Comparison of ENCODE assay signal across 17 cellular contexts in the genomic region with DNA sequence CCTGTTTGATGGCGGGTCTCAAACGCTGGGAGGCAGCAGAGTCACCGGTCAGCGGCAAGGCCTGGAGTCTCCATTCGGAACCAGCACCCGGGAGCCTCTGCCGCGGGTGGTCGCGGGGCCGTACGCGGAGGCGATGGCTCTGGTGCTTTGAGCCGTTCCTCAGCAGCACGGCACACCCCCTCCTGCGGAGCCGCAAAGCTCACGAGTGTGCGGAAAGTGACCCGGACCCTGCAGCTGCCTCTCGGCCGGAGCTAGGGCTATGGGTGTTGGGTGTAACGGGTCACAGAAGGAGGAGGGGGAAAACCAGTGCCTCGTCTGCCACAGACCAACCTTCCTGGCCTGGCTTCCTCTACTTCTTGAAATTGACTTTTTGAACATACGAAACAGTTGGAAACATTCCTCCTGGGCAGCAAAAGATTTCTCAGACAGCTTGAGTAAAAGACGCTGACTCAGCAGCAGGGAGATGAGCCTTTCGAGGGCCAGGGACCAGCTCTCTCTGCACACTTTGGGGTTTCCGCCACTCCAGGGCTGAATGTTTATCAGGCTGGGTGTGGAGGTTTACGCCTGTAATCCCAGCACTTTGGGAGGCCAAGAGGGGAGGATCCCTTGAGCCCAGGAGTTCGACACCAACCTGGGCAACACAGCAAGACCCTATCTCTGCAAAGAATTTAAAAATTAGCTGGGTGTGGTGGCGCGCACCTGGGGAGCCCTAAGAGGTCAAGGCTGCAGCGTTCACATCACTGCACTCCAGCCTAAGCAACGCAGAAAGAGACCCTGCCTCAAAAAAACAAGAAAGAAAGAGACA. TPM values are rescaled to one million over a fixed set of nuclear protein-coding genes. Genes with fewer than 3 reads are reported as not detected.
DNase-seq lines count a peak whose midpoint lies in the region; ATAC-seq and TF ChIP-seq lines count a peak whose summit lies in the region.
"Had no signal": no experiment of that assay in that cellular context is flagged by ENCODE, and none has a peak within 500 bp of the region (broad histone marks: within the 10 kb centered on the region; RNA-seq: fewer than 3 reads in every experiment).

No MANE protein-coding gene starts in this region.

- no peaks in the 10 kb centered on the region for H3K9me3 Mint-ChIP-seq in natural killer cell
- H3K9me3 Mint-ChIP-seq: activated T-helper 1 cell treated with anti-CD3 and anti-CD28 coated beads, Interleukin-12 subunit alpha, Interleukin-12 subunit beta, Interleukin-2, Interleukin-4 antibody, amounts not matched to agents 30 ng/mL and 10 ng/mL and 1 ng/mL, durations not matched to agents 14 hours and 24 hours and 36 hours; brain; HFFc6; nephron had no signal

- peaks cover 63% of the 10 kb centered on the region for H3K4me1 ChIP-seq in HUES6 (ENCODE audit: control insufficient read depth, insufficient read depth, low read length)
- peaks cover 34% of the 10 kb centered on the region for H3K4me1 ChIP-seq in mesodermal cell (ENCODE audit: control insufficient read depth, insufficient read depth, low read length, poor library complexity, severe bottlenecking)

- no peak overlapping the region for H3K27ac Mint-ChIP-seq in natural killer cell
- H3K27ac Mint-ChIP-seq: activated T-helper 1 cell treated with anti-CD3 and anti-CD28 coated beads, Interleukin-12 subunit alpha, Interleukin-12 subunit beta, Interleukin-2, Interleukin-4 antibody, amounts not matched to agents 30 ng/mL and 10 ng/mL and 1 ng/mL, durations not matched to agents 14 hours and 24 hours and 36 hours; HFFc6 had no signal

- DNase-seq in AG04450 (ENCODE audit: low read depth, low spot score) (no peak), coronary artery (ENCODE audit: low spot score) (no peak), NCI-H146 treated with DMSO at 0.1 percent for 48 hours (lab: John Stamatoyannopoulos, UW; ENCODE audit: unreplicated experiment) (no peak), natural killer cell (no peak), occipital lobe (lab: John Stamatoyannopoulos, UW) (no peak), SKM-1 treated with dmso at 0.1 percent for 144 hours (lab: John Stamatoyannopoulos, UW; ENCODE audit: unreplicated experiment) (no peak)
- DNase-seq: activated CD4-positive, alpha-beta T cell treated with anti-CD3 and anti-CD28 coated beads for 4 hours; kidney; NK-92 treated with Interleukin-12 subunit alpha and Interleukin-12 subunit beta, amount 100 ng/mL, for 24 hours had no signal

- H3K27me3 ChIP-seq in AG04450 (ENCODE audit: control insufficient read depth, insufficient read depth, low read length): no peaks in the 10 kb centered on the region
- H3K27me3 ChIP-seq in HUES6 (ENCODE audit: control insufficient read depth, insufficient read depth, low read length): no peaks in the 10 kb centered on the region
- H3K27me3 ChIP-seq: vagina had no signal

- no peak overlapping the region for H3K4me3 ChIP-seq in AG04450 (ENCODE audit: low read depth, low read length)
- no peak overlapping the region for H3K4me3 ChIP-seq in HUES6 (ENCODE audit: low read depth, low read length)
- H3K4me3 ChIP-seq in coronary artery: no peak overlapping the region
- H3K4me3 ChIP-seq in mesodermal cell (ENCODE audit: extremely low read depth, insufficient read depth, low read length, poor library complexity, severe bottlenecking): no peak overlapping the region
- H3K4me3 ChIP-seq: skin epidermis, vagina had no signal

- H3K36me3 ChIP-seq in HUES6 (ENCODE audit: control insufficient read depth, insufficient read depth, low read length): peaks cover 3% of the 10 kb centered on the region; the same call in 1 of the 2 replicates
- peaks cover 3% of the 10 kb centered on the region for H3K36me3 ChIP-seq in mesodermal cell (ENCODE audit: control insufficient read depth, insufficient read depth, low read length)
- H3K36me3 ChIP-seq: vagina had no signal

- H3K36me3 Mint-ChIP-seq in natural killer cell: no peaks in the 10 kb centered on the region

- H3K27me3 Mint-ChIP-seq in natural killer cell (ENCODE audit: low read depth in 2 of 2): no peaks in the 10 kb centered on the region
- H3K27me3 Mint-ChIP-seq: brain had no signal

- peaks cover 0 to 7% of the 10 kb centered on the region in 2 donors for H3K4me1 Mint-ChIP-seq in natural killer cell
- H3K4me1 Mint-ChIP-seq: brain had no signal

- H3K9me3 ChIP-seq in AG04450 (ENCODE audit: control insufficient read depth, insufficient read depth, low read length) (no peaks in the 10 kb centered on the region; the same call in 1 of the 2 replicates), HUES6 (ENCODE audit: control insufficient read depth, insufficient read depth, low read depth, low read length) (no peaks in the 10 kb centered on the region), mesodermal cell (ENCODE audit: control insufficient read depth, low read length) (no peaks in the 10 kb centered on the region)
- H3K9me3 ChIP-seq: vagina had no signal

- TF ChIP-seq CTCF in AG04450 (IDR thresholded peaks at IDR 0.05; ENCODE audit: low read depth, low read length) (no peak), coronary artery (IDR thresholded peaks at IDR 0.05) (no peak), natural killer cell (IDR thresholded peaks at IDR 0.05) (no peak)

- H3K27ac ChIP-seq in AG04450 (ENCODE audit: low read depth, low read length): peak overlapping the region; percentile 21
- H3K27ac ChIP-seq in HUES6 (ENCODE audit: low read depth, low read length): peak overlapping the region; percentile 57
- peak overlapping the region; percentile 14 to 26 for H3K27ac ChIP-seq in coronary artery
- peak overlapping the region; percentile 3 for H3K27ac ChIP-seq in mesodermal cell (ENCODE audit: low read depth, low read length, severe bottlenecking)

- intact Hi-C loops in natural killer cell (cut with micrococcal nuclease): no loop called here

- CTCF ChIA-PET in AG04450 (lab: Charles Lee): interaction anchor here (0.6 to 3.0 kb wide), 2 partner anchors 15 to 60 kb away, joined by 4 to 20 read pairs; no protein-coding TSS in a partner anchor

- no peak overlapping the region for H3K9ac ChIP-seq in HUES6 (ENCODE audit: low read length)

- H3K4me3 Mint-ChIP-seq in natural killer cell: no peak overlapping the region
- H3K4me3 Mint-ChIP-seq: activated T-helper 1 cell treated with anti-CD3 and anti-CD28 coated beads, Interleukin-12 subunit alpha, Interleukin-12 subunit beta, Interleukin-2, Interleukin-4 antibody, amounts not matched to agents 30 ng/mL and 10 ng/mL and 1 ng/mL, durations not matched to agents 14 hours and 24 hours and 36 hours; brain; HFFc6; nephron had no signal

- ATAC-seq in natural killer cell: no peak

- POLR2A ChIA-PET in AG04450 (lab: Yijun Ruan, JAX): interaction anchor here (1.3 kb wide), 1 partner anchor 128 kb away, joined by 4 read pairs; no protein-coding TSS in a partner anchor

- WGBS in mesodermal cell (ENCODE audit: insufficient coverage in 2 of 2), 2 experiments: 93 to 94% methylated on average over 30 to 34 of the region's 35 CpGs

RNA-seq across cellular contexts. Expression of gene PITPNA, which starts 26.4 kb away (rescaled TPM):
- 47.9 and 53.6 TPM in 2 replicates for polyA plus RNA-seq in AG04450 (2011; rRNA removed)
- polyA minus RNA-seq in AG04450 (2011; rRNA and poly(A)+ RNA removed): 22.3 and 25.6 TPM in 2 replicates
- polyA plus RNA-seq in mesodermal cell (2013, experiment 1 of 2): 57.0 TPM
- 54.2 TPM for polyA plus RNA-seq in mesodermal cell (2013, experiment 2 of 2)
- total RNA-seq in natural killer cell (10 to 100 TPM; 61.8 to 78.2 (median 73.6) TPM), occipital lobe (15.1 TPM)

RNA-seq across cellular contexts. Expression of gene SLC43A2, which starts 39.7 kb away (rescaled TPM):
- polyA plus RNA-seq in AG04450 (2011; rRNA removed): 5.3 and 6.8 TPM in 2 replicates
- 10.6 and 14.3 TPM in 2 replicates for polyA minus RNA-seq in AG04450 (2011; rRNA and poly(A)+ RNA removed)
- 12.5 TPM for polyA plus RNA-seq in mesodermal cell (2013, experiment 1 of 2)
- 11.2 TPM for polyA plus RNA-seq in mesodermal cell (2013, experiment 2 of 2)
- total RNA-seq in natural killer cell (10 to 100 TPM; 24.5 to 36.0 (median 30.3) TPM), occipital lobe (15.1 TPM)

RNA-seq across cellular contexts. Expression of gene SCARF1, which starts 56.5 kb away (rescaled TPM):
- 0.17 and 0.20 TPM in 2 replicates for polyA plus RNA-seq in AG04450 (2011; rRNA removed)
- polyA minus RNA-seq in AG04450 (2011; rRNA and poly(A)+ RNA removed): 0.13 and 0.18 TPM in 2 replicates
- 22.6 TPM for polyA plus RNA-seq in mesodermal cell (2013, experiment 1 of 2)
- polyA plus RNA-seq in mesodermal cell (2013, experiment 2 of 2): 14.6 TPM
- total RNA-seq in natural killer cell (1 to 10 TPM in 2 of 3 donors, under 1 TPM in 1; 0.59 to 3.1 (median 1.0) TPM), occipital lobe (3.9 TPM)

Comparison
In these comparisons a context has a peak if more than half of its experiments do, and no peak if none do; other contexts are left out.
1. H3K27ac ChIP-seq: peak in every context shown above with its lines; median percentile 57 in HUES6; 21 in AG04450; 20 in coronary artery; 3 in mesodermal cell.